In the genomic region with DNA sequence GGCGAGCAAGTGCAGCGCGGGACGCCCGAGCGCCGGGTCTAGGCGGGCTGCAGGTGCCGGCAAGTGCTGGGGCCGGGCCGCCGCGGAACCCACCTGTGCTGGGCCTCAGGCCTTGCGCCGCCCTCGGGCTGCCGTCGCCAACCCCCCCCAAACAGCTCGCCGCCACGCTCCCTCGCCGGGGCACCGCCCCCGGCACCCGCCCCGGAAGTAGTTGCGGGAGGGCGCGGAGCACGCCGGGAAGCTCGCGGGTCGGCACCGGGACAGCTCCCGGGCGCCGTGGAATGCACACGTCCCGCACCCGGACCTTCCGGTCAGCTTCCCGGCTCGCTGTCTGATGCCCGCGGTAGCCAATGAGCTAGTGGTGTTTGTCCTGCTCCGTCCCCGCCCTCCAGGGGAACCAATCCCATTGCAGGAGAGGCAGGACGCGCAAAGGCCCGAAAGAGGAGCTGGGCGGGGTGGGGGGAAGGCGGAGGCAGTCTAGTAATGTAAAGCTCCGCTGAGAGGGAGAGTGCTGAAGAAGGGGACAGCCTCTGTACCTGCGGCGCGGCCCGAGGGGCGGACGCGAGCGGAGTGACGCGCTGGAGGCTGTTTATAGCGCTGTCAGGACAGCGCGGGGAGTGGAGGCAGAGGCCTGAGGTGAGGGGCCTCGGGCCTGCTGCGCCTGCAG, we compare ENCODE assay signal across 8 cellular contexts. TPM values are rescaled to one million over a fixed set of nuclear protein-coding genes. Genes with fewer than 3 reads are reported as not detected.
A peak's percentile ranks its signal among the peaks of the same experiment; 100 is the strongest.
DNase-seq lines count a peak whose midpoint lies in the region; ATAC-seq and TF ChIP-seq lines count a peak whose summit lies in the region.

A gene with protein sequence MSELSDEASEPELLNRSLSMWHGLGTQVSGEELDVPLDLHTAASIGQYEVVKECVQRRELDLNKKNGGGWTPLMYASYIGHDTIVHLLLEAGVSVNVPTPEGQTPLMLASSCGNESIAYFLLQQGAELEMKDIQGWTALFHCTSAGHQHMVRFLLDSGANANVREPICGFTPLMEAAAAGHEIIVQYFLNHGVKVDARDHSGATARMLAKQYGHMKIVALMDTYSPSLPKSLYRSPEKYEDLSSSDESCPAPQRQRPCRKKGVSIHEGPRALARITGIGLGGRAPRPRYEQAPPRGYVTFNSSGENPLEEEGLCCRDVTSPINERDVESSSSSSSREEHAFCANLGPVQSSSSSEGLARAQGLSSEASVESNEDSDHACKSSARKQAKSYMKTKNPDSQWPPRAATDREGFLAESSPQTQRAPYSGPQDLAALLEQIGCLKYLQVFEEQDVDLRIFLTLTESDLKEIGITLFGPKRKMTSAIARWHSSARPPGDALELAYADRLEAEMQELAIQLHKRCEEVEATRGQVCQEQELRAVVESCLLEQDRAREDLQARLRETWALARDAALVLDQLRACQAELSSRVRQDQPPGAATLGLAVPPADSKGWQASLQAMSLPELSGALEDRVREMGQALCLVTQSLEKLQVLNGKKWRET (minus strand): TSS at position 209 of the 667 bp plus-strand sequence. CDS start 4,122 bp downstream, outside the sequence.
A gene (plus strand): TSS at position 475 of the 667 bp plus-strand sequence. CDS start 1,978 bp downstream, outside the sequence.

- H3K23ac ChIP-seq in trophoblast cell (ENCODE audit: low read length), result no peak within 1 kb of the TSS

- no peaks in the 10 kb centered on the region for H3K36me3 ChIP-seq in SU-DHL-6 (ENCODE audit: low read length)
- peaks cover 4 to 6% of the 10 kb centered on the region in 2 experiments for H3K36me3 ChIP-seq in trophoblast cell (ENCODE audit: control insufficient read depth in 1 of 2, insufficient read depth in 2 of 2, low read length in 2 of 2)
- peaks cover 0 to 3% (median 0%) of the 10 kb centered on the region in 4 donors for H3K36me3 ChIP-seq in transverse colon

- peak within 1 kb of the TSS; percentile 62 for H2AK5ac ChIP-seq in trophoblast cell (ENCODE audit: low read length)

- H3K27me3 ChIP-seq in SU-DHL-6 (ENCODE audit: low read length), result no peaks in the 10 kb centered on the region
- no peaks in the 10 kb centered on the region for H3K27me3 ChIP-seq in trophoblast cell (ENCODE audit: insufficient read depth, low read length)
- H3K27me3 ChIP-seq in transverse colon, result no peaks in the 10 kb centered on the region

- H3F3A ChIP-seq in SU-DHL-6 (ENCODE audit: insufficient read depth), result 0 out of 2 replicates have a peak, but pooled peaks cover 12% of the 10 kb centered on the region

- H3K9ac ChIP-seq in SU-DHL-6 (ENCODE audit: low read length) (peak within 1 kb of the TSS; percentile 83), trophoblast cell (ENCODE audit: low read length) (peak within 1 kb of the TSS; percentile 6)

- H3K27ac ChIP-seq in SU-DHL-6 (ENCODE audit: low read depth, low read length) (peak within 1 kb of the TSS; percentile 67), trophoblast cell (ENCODE audit: low read depth, low read length) (peak within 1 kb of the TSS; percentile 35), transverse colon (peak within 1 kb of the TSS; percentile 83 to 95 (median 88))

- ATAC-seq in HG02623 (IDR thresholded peaks at IDR 0.05; ENCODE audit: unreplicated experiment), result peak; percentile 69
- peak; percentile 82 for ATAC-seq in activated naive CD8-positive, alpha-beta T cell treated with anti-CD3 and anti-CD28 coated beads, Interleukin-2, amount 50 U/mL, for 24 hours

- WGBS in trophoblast cell (ENCODE audit: extremely low coverage, insufficient coverage, insufficient read length), result no CpG with 5 or more reads among the region's 70 CpGs
- 1% methylated on average over 67 of the region's 70 CpGs; no CpG with 5 or more reads in 1 of the 2 donors for WGBS in transverse colon (ENCODE audit: low coverage in 1 of 2), 2 donors

- H3K79me2 ChIP-seq in SU-DHL-6 (ENCODE audit: insufficient read depth, low read length) (no peaks in the 10 kb centered on the region), trophoblast cell (ENCODE audit: control insufficient read depth, insufficient read depth, low read length, poor library complexity) (peaks cover 2% of the 10 kb centered on the region)

- TF ChIP-seq POLR2A in transverse colon (IDR thresholded peaks at IDR 0.05), result no peak

- H2AFZ ChIP-seq in SU-DHL-6 (ENCODE audit: low read depth, low read length, severe bottlenecking) (peak within 1 kb of the TSS; percentile 95), trophoblast cell (ENCODE audit: insufficient read depth, low read length, poor library complexity) (peak within 1 kb of the TSS; percentile 96)

- H4K91ac ChIP-seq in trophoblast cell (ENCODE audit: low read depth, low read length), result peak within 1 kb of the TSS; percentile 82

- no peaks in the 10 kb centered on the region for H4K20me1 ChIP-seq in SU-DHL-6 (ENCODE audit: low read depth, low read length)

- peak within 1 kb of the TSS; percentile 35 for H2BK120ac ChIP-seq in trophoblast cell (ENCODE audit: insufficient read depth, low read length, poor library complexity)

- peak within 1 kb of the TSS; percentile 90 for H4K12ac ChIP-seq in trophoblast cell (ENCODE audit: low read depth, low read length)

- H3K4me3 ChIP-seq in GM12864 (ENCODE audit: low read depth, low read length), result peak within 1 kb of the TSS; percentile 88
- H3K4me3 ChIP-seq in SU-DHL-6 (ENCODE audit: insufficient read depth, low read length, poor library complexity, severe bottlenecking), result peak within 1 kb of the TSS; percentile 90
- peak within 1 kb of the TSS; percentile 89 for H3K4me3 ChIP-seq in trophoblast cell (ENCODE audit: low read depth, low read length)
- peak within 1 kb of the TSS; percentile 81 to 93 (median 90) for H3K4me3 ChIP-seq in transverse colon

- TF ChIP-seq EP300 in transverse colon (IDR thresholded peaks at IDR 0.05; ENCODE audit: low read depth), result no peak

- H2BK12ac ChIP-seq in trophoblast cell (ENCODE audit: low read length), result peak within 1 kb of the TSS; percentile 28

- H2BK5ac ChIP-seq in trophoblast cell (ENCODE audit: low read depth, low read length, poor library complexity), result peak within 1 kb of the TSS; percentile 57

- H3K4me1 Mint-ChIP-seq in activated naive CD8-positive, alpha-beta T cell treated with anti-CD3 and anti-CD28 coated beads, Interleukin-2, amount 50 U/mL, for 24 hours, result peaks cover 22% of the 10 kb centered on the region

- intact Hi-C loops in cardiac septum (cut with DNase I), result loop anchor here (2.0 to 10.0 kb wide), 4 partner anchors 35 to 221 kb away; a partner anchor contains a TSS
- intact Hi-C loops in transverse colon (cut with DNase I; ENCODE audit: low total_unique reads), result no loop called here

- H3K4me2 ChIP-seq in SU-DHL-6 (ENCODE audit: low read depth, low read length, poor library complexity, severe bottlenecking) (peak within 1 kb of the TSS; percentile 81), trophoblast cell (ENCODE audit: low read length) (peak within 1 kb of the TSS; percentile 78)

- H3K4ac ChIP-seq in trophoblast cell (ENCODE audit: low read depth, low read length), result peak within 1 kb of the TSS; percentile 86

- peak within 1 kb of the TSS; percentile 87 for H3K4me3 Mint-ChIP-seq in activated naive CD8-positive, alpha-beta T cell treated with anti-CD3 and anti-CD28 coated beads, Interleukin-2, amount 50 U/mL, for 24 hours

- H3K9me3 ChIP-seq in SU-DHL-6 (ENCODE audit: insufficient read depth, low read length) (no peaks in the 10 kb centered on the region), trophoblast cell (ENCODE audit: insufficient read depth, low read depth, low read length) (no peaks in the 10 kb centered on the region), transverse colon (no peaks in the 10 kb centered on the region)

- H3K27ac Mint-ChIP-seq in activated naive CD8-positive, alpha-beta T cell treated with anti-CD3 and anti-CD28 coated beads, Interleukin-2, amount 50 U/mL, for 24 hours, result peak within 1 kb of the TSS; percentile 79

- no peaks in the 10 kb centered on the region for H3K9me3 Mint-ChIP-seq in activated naive CD8-positive, alpha-beta T cell treated with anti-CD3 and anti-CD28 coated beads, Interleukin-2, amount 50 U/mL, for 24 hours

- no peaks in the 10 kb centered on the region for H3K9me2 ChIP-seq in SU-DHL-6 (replicated peaks; ENCODE audit: insufficient read depth, low read length)

- H3K14ac ChIP-seq in trophoblast cell (ENCODE audit: low read length), result peak within 1 kb of the TSS; percentile 90

- H3K36me3 Mint-ChIP-seq in activated naive CD8-positive, alpha-beta T cell treated with anti-CD3 and anti-CD28 coated beads, Interleukin-2, amount 50 U/mL, for 24 hours (ENCODE audit: low read depth), result peaks cover 5% of the 10 kb centered on the region

- no peaks in the 10 kb centered on the region for H3K27me3 Mint-ChIP-seq in activated naive CD8-positive, alpha-beta T cell treated with anti-CD3 and anti-CD28 coated beads, Interleukin-2, amount 50 U/mL, for 24 hours

- H3K79me1 ChIP-seq in trophoblast cell (ENCODE audit: low read length), result peaks cover 7% of the 10 kb centered on the region

- in situ Hi-C loops in transverse colon (cut with MboI; ENCODE audit: low pct_ligation_motif_present in 1 of 4, low pct_unique_long_range_greater_than_20kb in 1 of 4, low sequenced_read_pairs in 3 of 4), result no loop called here

- H4K8ac ChIP-seq in trophoblast cell (ENCODE audit: low read depth, low read length), result peak within 1 kb of the TSS; percentile 91

- H3K4me1 ChIP-seq in trophoblast cell (ENCODE audit: control insufficient read depth in 1 of 2, insufficient read depth in 2 of 2, low read length in 2 of 2), result peaks cover 11 to 16% of the 10 kb centered on the region in 2 experiments
- H3K4me1 ChIP-seq in transverse colon, result peaks cover 0 to 17% (median 9%) of the 10 kb centered on the region in 4 donors

- TF ChIP-seq CTCF in GM12864 (IDR thresholded peaks at IDR 0.05; ENCODE audit: low read depth, low read length, missing control alignments) (no peak), SU-DHL-6 (IDR thresholded peaks at IDR 0.05; ENCODE audit: insufficient read depth, low read length, poor library complexity, severe bottlenecking) (no peak), transverse colon (IDR thresholded peaks at IDR 0.05) (no peak)

- DNase-seq in GM12864 (ENCODE audit: low read depth), result peak; percentile 65
- peak; percentile 90 for DNase-seq in NCI-H1092 treated with DMSO at 0.1 percent for 48 hours (lab: John Stamatoyannopoulos, UW)
- peak; percentile 83 for DNase-seq in activated naive CD8-positive, alpha-beta T cell treated with anti-CD3 and anti-CD28 coated beads, Interleukin-2, amount 50 U/mL, for 24 hours
- DNase-seq in cardiac septum (ENCODE audit: low spot score), result peak; percentile 97
- DNase-seq in trophoblast cell, result peak; percentile 92 to 96
- DNase-seq in transverse colon, result peak; percentile 96

- peak within 1 kb of the TSS; percentile 95 for H3K18ac ChIP-seq in trophoblast cell (ENCODE audit: low read length)

RNA-seq across cellular contexts. Expression of the first gene that starts in this region (rescaled TPM):
- total RNA-seq in cardiac septum (9.9 TPM), transverse colon (10 to 100 TPM; 14.9 to 38.4 (median 25.0) TPM)
- 6.5 and 6.6 TPM in 2 replicates for polyA plus RNA-seq in trophoblast cell (2013)

RNA-seq across cellular contexts. Expression of the second gene that starts in this region (rescaled TPM):
- 0.65 TPM for total RNA-seq in cardiac septum
- 0.42 and 0.55 TPM in 2 replicates for polyA plus RNA-seq in trophoblast cell (2013)
- 1 to 10 TPM in 1 of 4 donors, under 1 TPM in 2, not detected in 1; 0.55 to 2.9 (median 0.60) TPM for total RNA-seq in transverse colon

Comparison
In these comparisons a context has a peak if more than half of its experiments do, and no peak if none do; other contexts are left out.
1. Peak in every context shown above with its lines: DNase-seq, ATAC-seq, H3K4me3 ChIP-seq and H3K27ac ChIP-seq.
2. H3K27ac ChIP-seq: peak in every context shown above with its lines; median percentile 88 in transverse colon; 67 in SU-DHL-6; 35 in trophoblast cell.